Comparison of ENCODE assay signal across 8 cellular contexts in genomic region chr10:103192451-103193106, GRCh38.
DNase-seq lines count a peak whose midpoint lies in the region; ATAC-seq lines count a peak whose summit lies in the region.

No MANE protein-coding gene starts in this region.

- DNase-seq in DMS153 (lab: John Stamatoyannopoulos, UW), result peak; percentile 48
- DNase-seq in SHP77 treated with DMSO at 0.1 percent for 48 hours (lab: John Stamatoyannopoulos, UW), result peak; percentile 24
- peak; percentile 28 to 69 (median 40) for DNase-seq in activated naive CD4-positive, alpha-beta T cell (lab: John Stamatoyannopoulos, UW)
- peak; percentile 64 for DNase-seq in foreskin melanocyte
- DNase-seq in substantia nigra (lab: John Stamatoyannopoulos, UW), result peak in 46 of 49 donors; percentile 24 to 84 (median 61)

- peak overlapping the region; percentile 56 for H2AFZ ChIP-seq in neuron (ENCODE audit: low read depth, low read length)

- H3K9me3 ChIP-seq in HUES6 (ENCODE audit: control insufficient read depth, insufficient read depth, low read depth, low read length), result no peaks in the 10 kb centered on the region
- no peaks in the 10 kb centered on the region for H3K9me3 ChIP-seq in neuron (ENCODE audit: low read length)

- H3K9ac ChIP-seq in HUES6 (ENCODE audit: low read length), result peak overlapping the region; percentile 91

- peak; percentile 29 for ATAC-seq in GM21367 (IDR thresholded peaks at IDR 0.05; ENCODE audit: unreplicated experiment)

- H3K27me3 ChIP-seq in HUES6 (ENCODE audit: control insufficient read depth, insufficient read depth, low read length), result no peaks in the 10 kb centered on the region
- no peaks in the 10 kb centered on the region for H3K27me3 ChIP-seq in neuron (ENCODE audit: insufficient read depth, low read length)

- H3K36me3 ChIP-seq in HUES6 (ENCODE audit: control insufficient read depth, insufficient read depth, low read length) (0 out of 2 replicates have a peak, but pooled peaks cover 4% of the 10 kb centered on the region), neuron (ENCODE audit: insufficient read depth, low read length) (no peaks in the 10 kb centered on the region)

- peak overlapping the region; percentile 87 for H3K4me3 ChIP-seq in HUES6 (ENCODE audit: low read depth, low read length)
- H3K4me3 ChIP-seq in neuron (ENCODE audit: low read length), result peak overlapping the region; percentile 84

- H3K4me1 ChIP-seq in HUES6 (ENCODE audit: control insufficient read depth, insufficient read depth, low read length) (peaks cover 26% of the 10 kb centered on the region), neuron (ENCODE audit: insufficient read depth, low read length) (peaks cover 12% of the 10 kb centered on the region)

- H3K27ac ChIP-seq in HUES6 (ENCODE audit: low read depth, low read length), result peak overlapping the region; percentile 69
- H3K27ac ChIP-seq in substantia nigra (ENCODE audit: low read depth, low read length, poor library complexity, severe bottlenecking), result peak overlapping the region; percentile 91

Comparison
In these comparisons a context has a peak if more than half of its experiments do, and no peak if none do; other contexts are left out.
1. Peak in every context shown above with its lines: DNase-seq, ATAC-seq, H3K4me3 ChIP-seq and H3K27ac ChIP-seq.